25 cellular contexts compared by ENCODE assay signal in the genomic region with DNA sequence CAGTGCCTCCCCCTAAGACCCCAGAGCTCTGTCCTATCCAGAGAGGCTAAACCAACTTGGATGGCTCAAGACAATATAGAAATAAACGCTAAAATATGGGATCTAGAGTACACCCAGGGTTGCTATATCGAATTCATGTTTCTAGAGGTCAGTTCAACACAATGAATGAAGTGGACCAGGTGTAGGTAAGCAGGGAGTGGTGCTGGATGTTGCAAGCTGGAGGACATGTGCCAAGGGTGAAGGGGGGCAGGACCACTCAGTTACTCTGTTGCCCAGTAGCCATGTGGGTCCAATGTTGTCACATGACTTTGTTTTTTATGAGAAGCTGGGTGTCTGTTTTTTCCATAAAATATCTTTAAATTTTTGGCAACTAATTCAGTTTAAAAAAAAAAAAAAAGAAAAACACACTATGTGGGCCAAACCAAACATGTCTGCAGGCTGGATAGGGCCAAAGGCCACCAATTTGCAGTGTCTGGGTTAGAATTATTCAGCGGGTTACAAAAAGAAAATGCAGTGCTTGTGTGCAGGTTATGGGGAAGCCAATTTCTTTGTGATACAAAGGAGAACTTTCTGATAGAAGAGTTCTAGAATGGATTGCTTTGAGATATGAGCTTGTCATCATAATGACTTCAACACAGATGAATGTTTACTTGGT. TPM values are rescaled to one million over a fixed set of nuclear protein-coding genes. Genes with fewer than 3 reads are reported as not detected.
"Had no signal": no experiment of that assay in that cellular context is flagged by ENCODE, and none has a peak within 500 bp of the region (broad histone marks: within the 10 kb centered on the region; RNA-seq: fewer than 3 reads in every experiment).

No MANE protein-coding gene starts in this region.

- H3K27me3 ChIP-seq: colonic mucosa, heart right ventricle, sigmoid colon, stomach, transverse colon had no signal

- ATAC-seq: activated CD4-positive, alpha-beta T cell treated with anti-CD3 and anti-CD28 coated beads for 36 hours; activated T-cell treated with anti-CD3 and anti-CD28 coated beads, Interleukin-2, amount 50 U/mL, for 72 hours; heart right ventricle; natural killer cell; stimulated activated memory B cell treated with anti-CD40 and anti-IgM and Interleukin-4, amounts not matched to agents 10 μg/mL and 1 μg/mL and 100 μg/mL, for 72 hours had no signal

- DNase-seq: activated B cell treated with CpG ODN at 0.5 μM for 24 hours; activated CD4-positive, alpha-beta T cell treated with anti-CD3 and anti-CD28 coated beads for 36 hours; activated CD4-positive, alpha-beta T cell treated with anti-CD3 and anti-CD28 coated beads, Interleukin-2, amount 50 U/mL, for 48 hours; activated effector memory CD4-positive, alpha-beta T cell treated with Interleukin-2 at 50 U/mL for 16 hours; activated naive CD4-positive, alpha-beta T cell treated with anti-CD3 and anti-CD28 coated beads for 36 hours; activated T-cell treated with anti-CD3 and anti-CD28 coated beads, Interleukin-2, amount 50 U/mL, for 72 hours; amygdala; caudate nucleus; colonic mucosa; endodermal cell; heart right ventricle; natural killer cell; sigmoid colon; stimulated activated CD4-positive, alpha-beta T cell treated with anti-CD3 and anti-CD28 coated beads, Interleukin-15, amount 100 ng/mL, for 24 hours; stomach; T1000; transverse colon had no signal

- H3K4me3 Mint-ChIP-seq: activated B cell treated with CpG ODN at 0.5 μM for 24 hours; activated CD4-positive, alpha-beta T cell treated with anti-CD3 and anti-CD28 coated beads for 36 hours; activated naive CD4-positive, alpha-beta T cell treated with anti-CD3 and anti-CD28 coated beads for 36 hours; activated T-cell treated with anti-CD3 and anti-CD28 coated beads, Interleukin-2, amount 50 U/mL, for 72 hours; endodermal cell; mesothelial cell of epicardium; natural killer cell; stimulated activated memory B cell treated with anti-CD40 and anti-IgM and Interleukin-4, amounts not matched to agents 10 μg/mL and 1 μg/mL and 100 μg/mL, for 72 hours; T-helper 1 cell treated with Interleukin-12 subunit alpha and Interleukin-12 subunit beta and Interleukin-4 antibody, amounts not matched to agents 30 μg/mL and 1 μg/mL, for 36 hours had no signal

- FAIRE-seq: keratinocyte, urothelium cell line had no signal

- H3K4me1 Mint-ChIP-seq: activated B cell treated with CpG ODN at 0.5 μM for 24 hours; natural killer cell; stimulated activated memory B cell treated with anti-CD40 and anti-IgM and Interleukin-4, amounts not matched to agents 10 μg/mL and 1 μg/mL and 100 μg/mL, for 72 hours had no signal

- H3K36me3 ChIP-seq: colonic mucosa, heart right ventricle, sigmoid colon, stomach, transverse colon had no signal

- H3K9me3 ChIP-seq: colonic mucosa, heart right ventricle, sigmoid colon, stomach, transverse colon had no signal

- H3K27me3 Mint-ChIP-seq: activated CD4-positive, alpha-beta T cell treated with anti-CD3 and anti-CD28 coated beads for 36 hours had no signal

- H3K27ac Mint-ChIP-seq: activated B cell treated with CpG ODN at 0.5 μM for 24 hours; activated CD4-positive, alpha-beta T cell treated with anti-CD3 and anti-CD28 coated beads for 36 hours; activated naive CD4-positive, alpha-beta T cell treated with anti-CD3 and anti-CD28 coated beads for 36 hours; activated T-cell treated with anti-CD3 and anti-CD28 coated beads, Interleukin-2, amount 50 U/mL, for 72 hours; endodermal cell; mesothelial cell of epicardium; natural killer cell; stimulated activated memory B cell treated with anti-CD40 and anti-IgM and Interleukin-4, amounts not matched to agents 10 μg/mL and 1 μg/mL and 100 μg/mL, for 72 hours; T-helper 1 cell treated with Interleukin-12 subunit alpha and Interleukin-12 subunit beta and Interleukin-4 antibody, amounts not matched to agents 30 μg/mL and 1 μg/mL, for 36 hours had no signal

- H3K36me3 Mint-ChIP-seq: mesothelial cell of epicardium; natural killer cell; stimulated activated memory B cell treated with anti-CD40 and anti-IgM and Interleukin-4, amounts not matched to agents 10 μg/mL and 1 μg/mL and 100 μg/mL, for 72 hours had no signal

- H3K9me3 Mint-ChIP-seq: activated B cell treated with CpG ODN at 0.5 μM for 24 hours; activated naive CD4-positive, alpha-beta T cell treated with anti-CD3 and anti-CD28 coated beads for 36 hours; activated T-cell treated with anti-CD3 and anti-CD28 coated beads, Interleukin-2, amount 50 U/mL, for 72 hours; endodermal cell; mesothelial cell of epicardium; natural killer cell; stimulated activated memory B cell treated with anti-CD40 and anti-IgM and Interleukin-4, amounts not matched to agents 10 μg/mL and 1 μg/mL and 100 μg/mL, for 72 hours; T-helper 1 cell treated with Interleukin-12 subunit alpha and Interleukin-12 subunit beta and Interleukin-4 antibody, amounts not matched to agents 30 μg/mL and 1 μg/mL, for 36 hours had no signal

- H3K4me3 ChIP-seq: colonic mucosa, heart right ventricle, lung, sigmoid colon, smooth muscle cell, stomach, transverse colon had no signal

- H3K4me2 ChIP-seq: smooth muscle cell had no signal

- H3K27ac ChIP-seq: colonic mucosa, epithelial cell of prostate, sigmoid colon, transverse colon had no signal

RNA-seq across cellular contexts. Expression of a gene that starts 8.8 kb away (rescaled TPM):
- total RNA-seq: natural killer cell had no signal
